Comparison of ENCODE assay signal across 16 cellular contexts in genomic region chr3:52724511-52724910, GRCh38. TPM values are rescaled to one million over a fixed set of nuclear protein-coding genes. Genes with fewer than 3 reads are reported as not detected.
DNase-seq lines count a peak whose midpoint lies in the region; ATAC-seq, FAIRE-seq and TF ChIP-seq lines count a peak whose summit lies in the region.
"Had no signal": no experiment of that assay in that cellular context is flagged by ENCODE, and none has a peak within 500 bp of the region (broad histone marks: within the 10 kb centered on the region; RNA-seq: fewer than 3 reads in every experiment).

No MANE protein-coding gene starts in this region.

- no peaks in the 10 kb centered on the region for H4K20me1 ChIP-seq in BLaER1 treated with 17β-estradiol and CSF1 and Interleukin-3, amounts not matched to agents 10 nM and 100 nM
- no peaks in the 10 kb centered on the region for H4K20me1 ChIP-seq in HepG2 (ENCODE audit: insufficient read depth, low read length)
- H4K20me1 ChIP-seq: BLaER1 had no signal

- no peak for TF ChIP-seq RAD21 in HepG2 (CRISPR knock-in tag; IDR thresholded peaks at IDR 0.05)

- H3K36me3 ChIP-seq in BLaER1 treated with 17β-estradiol and CSF1 and Interleukin-3, amounts not matched to agents 10 nM and 100 nM: peaks cover 25 to 67% (median 40%) of the 10 kb centered on the region in 11 experiments
- H3K36me3 ChIP-seq in HepG2 (replicated peaks in 1 of 2; ENCODE audit: control insufficient read depth in 1 of 2, insufficient read depth in 2 of 2, low read length in 2 of 2): peaks cover 0 to 2% of the 10 kb centered on the region in 2 experiments; a peak in 1 of 5 replicates
- H3K36me3 ChIP-seq in psoas muscle (ENCODE audit: insufficient read depth in 1 of 2, low read depth in 1 of 2): peaks cover 0 to 5% of the 10 kb centered on the region in 2 donors

- no peak for FAIRE-seq in HepG2 (lab: Jason Lieb, UNC)
- FAIRE-seq: GM18507, H54, K562 had no signal

- TF ChIP-seq CTCF in HepG2 (CRISPR knock-in tag; IDR thresholded peaks at IDR 0.05) (no peak), psoas muscle (IDR thresholded peaks at IDR 0.05) (no peak)

- ATAC-seq in HepG2 (peak; percentile 54; the same call in 1 of the 3 replicates), HG03159 (IDR thresholded peaks at IDR 0.05; ENCODE audit: unreplicated experiment) (no peak), psoas muscle (no peak)
- ATAC-seq: HCT116, K562 had no signal

- DNase-seq in amniotic epithelial cell (ENCODE audit: low read depth) (peak; percentile 15), HepG2 (ENCODE audit: low spot score) (peak; percentile 62), NCI-H524 (lab: John Stamatoyannopoulos, UW) (no peak), psoas muscle (no peak)
- DNase-seq: 8988T; AML-193; CD4-positive, CD25-positive, alpha-beta regulatory T cell; DMS53; GM23248 had no signal

- H3K27me3 ChIP-seq in BLaER1 treated with 17β-estradiol and CSF1 and Interleukin-3, amounts not matched to agents 10 nM and 100 nM: no peaks in the 10 kb centered on the region
- H3K27me3 ChIP-seq in HepG2 (ENCODE audit: control insufficient read depth in 1 of 2, insufficient read depth in 2 of 2, low read length in 2 of 2) (no peaks in the 10 kb centered on the region), psoas muscle (ENCODE audit: insufficient read depth in 3 of 3, low read length in 2 of 3) (no peaks in the 10 kb centered on the region)
- H3K27me3 ChIP-seq: BLaER1 had no signal

- in situ Hi-C loops in HepG2 (cut with HindIII; ENCODE audit: extremely low pct_ligation_motif_present, low pct_unique_long_range_greater_than_20kb): no loop called here

- no peak overlapping the region for H2AFZ ChIP-seq in HepG2 (ENCODE audit: low read length)
- H2AFZ ChIP-seq: GM23248 had no signal

- CTCF ChIA-PET in HepG2 (lab: Yijun Ruan, JAX; ENCODE audit: low intra/inter-chr PET ratio, low total read pairs): no interaction called here

- H3K9ac ChIP-seq in BLaER1 treated with 17β-estradiol and CSF1 and Interleukin-3, amounts not matched to agents 10 nM and 100 nM: no peak overlapping the region
- H3K9ac ChIP-seq in HepG2 (ENCODE audit: insufficient read depth, low read depth, low read length): no peak overlapping the region
- H3K9ac ChIP-seq: BLaER1, GM23248 had no signal

- TF ChIP-seq POLR2A in HepG2 (IDR thresholded peaks at IDR 0.05; ENCODE audit: insufficient read depth in 1 of 2, low read depth in 2 of 2, low read length in 2 of 2): no peak

- no peak for TF ChIP-seq EP300 in HepG2 (IDR thresholded peaks at IDR 0.05; ENCODE audit: low read depth in 2 of 2, low read length in 2 of 2)
- TF ChIP-seq EP300 in HepG2 (CRISPR knock-in tag; IDR thresholded peaks at IDR 0.05; ENCODE audit: borderline replicate concordance): no peak

- H3K9me3 ChIP-seq in BLaER1 treated with 17β-estradiol and CSF1 and Interleukin-3, amounts not matched to agents 10 nM and 100 nM (replicated peaks in 1 of 11): peaks cover 48 to 68% (median 62%) of the 10 kb centered on the region in 11 experiments
- H3K9me3 ChIP-seq in HepG2 (ENCODE audit: low read length) (peaks cover 4% of the 10 kb centered on the region; the same call in 1 of the 2 replicates), psoas muscle (no peaks in the 10 kb centered on the region)

- intact Hi-C loops in HepG2 (cut with micrococcal nuclease; ENCODE audit: unreplicated experiment): no loop called here
- intact Hi-C loops in psoas muscle (cut with DNase I): no loop called here

- 0 out of 22 replicates have a peak overlapping the region, but pooled peaks of 1 of the 11 experiments have one; percentile 90 for H3K4me2 ChIP-seq in BLaER1 treated with 17β-estradiol and CSF1 and Interleukin-3, amounts not matched to agents 10 nM and 100 nM
- H3K4me2 ChIP-seq in HepG2 (ENCODE audit: low read depth, low read length): peak overlapping the region; percentile 14; the same call in 1 of the 2 replicates
- H3K4me2 ChIP-seq: BLaER1 had no signal

- peaks cover 37 to 51% (median 44%) of the 10 kb centered on the region in 10 experiments for H3K4me1 ChIP-seq in BLaER1 treated with 17β-estradiol and CSF1 and Interleukin-3, amounts not matched to agents 10 nM and 100 nM
- H3K4me1 ChIP-seq in HepG2 (ENCODE audit: insufficient read depth, low read length) (peaks cover 20% of the 10 kb centered on the region), psoas muscle (no peaks in the 10 kb centered on the region)

- POLR2A ChIA-PET in HepG2 (lab: Yijun Ruan, JAX): interaction anchor here (1.8 kb wide), 1 partner anchor 20 kb away, joined by 4 read pairs; no protein-coding TSS in a partner anchor

- no peaks in the 10 kb centered on the region for H3K79me2 ChIP-seq in HepG2 (ENCODE audit: insufficient read depth, low read length)

- 51% methylated on average over 1 of the region's 1 CpG for WGBS in HepG2 (ENCODE audit: low lambda C conversion rate)
- whole genome bisulfite sequencing in psoas muscle, 3 donors: 97 to 100% (median 100%) methylated on average over 1 of the region's 1 CpG

- no TSS peak for BruUV-seq in HepG2 (replicated peaks; lab: Mats Ljungman, UMichigan)

- peak overlapping the region in 9 of 11 experiments; percentile 86 to 98 (median 97); a peak in 14 of 22 replicates for H3K27ac ChIP-seq in BLaER1 treated with 17β-estradiol and CSF1 and Interleukin-3, amounts not matched to agents 10 nM and 100 nM
- peak overlapping the region; percentile 20 for H3K27ac ChIP-seq in HepG2 (ENCODE audit: extremely low read length, insufficient read depth, low read length)
- H3K27ac ChIP-seq in psoas muscle: no peak overlapping the region
- H3K27ac ChIP-seq: GM23248 had no signal

- no peak overlapping the region for H3K4me3 ChIP-seq in BLaER1 treated with 17β-estradiol and CSF1 and Interleukin-3, amounts not matched to agents 10 nM and 100 nM
- H3K4me3 ChIP-seq in HepG2 (replicated peaks in 1 of 3; ENCODE audit: insufficient read depth in 1 of 3, low read depth in 2 of 3, low read length in 3 of 3) (no peak overlapping the region), psoas muscle (no peak overlapping the region)
- H3K4me3 ChIP-seq: BLaER1, GM23248, K562 had no signal

RNA-seq across cellular contexts. Expression of gene SPCS1, which starts 18.6 kb away (rescaled TPM):
- total RNA-seq in HepG2 (2016; rRNA removed; fragmentation: Illumina TruSeq; extraction: Trizol): 100 and 120 TPM in 2 replicates
- total RNA-seq in HepG2 (2016; cell fraction: cytosol; rRNA removed; fragmentation: Illumina TruSeq; extraction: Trizol; ENCODE audit: low read depth): 40.5 and 45.6 TPM in 2 replicates
- total RNA-seq in HepG2 (2016; cell fraction: insoluble cytoplasmic fraction; rRNA removed; fragmentation: Illumina TruSeq; extraction: Trizol): 101 and 120 TPM in 2 replicates
- total RNA-seq in HepG2 (2016; cell fraction: membrane; rRNA removed; fragmentation: Illumina TruSeq; extraction: Trizol): 58.3 and 62.1 TPM in 2 replicates
- total RNA-seq in HepG2 (2016; cell fraction: nucleus; rRNA removed; fragmentation: Illumina TruSeq; extraction: Trizol): 98.8 and 103 TPM in 2 replicates
- polyA plus RNA-seq in HepG2 (2011; rRNA removed): 61.8 and 84.6 TPM in 2 replicates
- 92.3 and 116 TPM in 2 replicates for polyA plus RNA-seq in HepG2 (2011; cell fraction: cytosol; rRNA removed)
- polyA plus RNA-seq in HepG2 (2011; cell fraction: nucleus; rRNA removed): 20.3 and 25.6 TPM in 2 replicates
- polyA plus RNA-seq in HepG2 (2012): 100 and 134 TPM in 2 replicates
- polyA plus RNA-seq in HepG2 (2016; cell fraction: cytosol; fragmentation: Illumina TruSeq; extraction: Trizol; ENCODE audit: low read depth): 78.3 and 89.5 TPM in 2 replicates
- polyA plus RNA-seq in HepG2 (2016; cell fraction: insoluble cytoplasmic fraction; fragmentation: Illumina TruSeq; extraction: Trizol; ENCODE audit: low read depth): 176 and 187 TPM in 2 replicates
- 91.4 and 105 TPM in 2 replicates for polyA plus RNA-seq in HepG2 (2016; cell fraction: membrane; fragmentation: Illumina TruSeq; extraction: Trizol; ENCODE audit: low read depth)
- 241 and 261 TPM in 2 replicates for polyA plus RNA-seq in HepG2 (2016; cell fraction: nucleus; fragmentation: Illumina TruSeq; extraction: Trizol; ENCODE audit: insufficient read depth, low read depth)
- 76.0 and 91.3 TPM in 2 replicates for polyA minus RNA-seq in HepG2 (2011; rRNA and poly(A)+ RNA removed; ENCODE audit: low replicate concordance)
- 48.9 and 80.5 TPM in 2 replicates for polyA minus RNA-seq in HepG2 (2011; cell fraction: cytosol; rRNA and poly(A)+ RNA removed)
- 23.1 and 23.6 TPM in 2 replicates for polyA minus RNA-seq in HepG2 (2011; cell fraction: nucleus; rRNA and poly(A)+ RNA removed)
- total RNA-seq in psoas muscle: 10 to 100 TPM; 55.7 to 85.6 (median 75.3) TPM
- 100 to 1,000 TPM; 108 to 133 (median 116) TPM for polyA plus RNA-seq in psoas muscle

RNA-seq across cellular contexts. Expression of gene GLT8D1, which starts 18.9 kb away (rescaled TPM):
- total RNA-seq in HepG2 (2016; rRNA removed; fragmentation: Illumina TruSeq; extraction: Trizol) (65.1 and 110 TPM in 2 replicates), psoas muscle (10 to 100 TPM; 12.0 to 20.5 (median 19.8) TPM)
- total RNA-seq in HepG2 (2016; cell fraction: cytosol; rRNA removed; fragmentation: Illumina TruSeq; extraction: Trizol; ENCODE audit: low read depth): 26.1 and 37.4 TPM in 2 replicates
- 57.9 and 103 TPM in 2 replicates for total RNA-seq in HepG2 (2016; cell fraction: insoluble cytoplasmic fraction; rRNA removed; fragmentation: Illumina TruSeq; extraction: Trizol)
- total RNA-seq in HepG2 (2016; cell fraction: membrane; rRNA removed; fragmentation: Illumina TruSeq; extraction: Trizol): 58.5 and 71.5 TPM in 2 replicates
- 95.9 and 108 TPM in 2 replicates for total RNA-seq in HepG2 (2016; cell fraction: nucleus; rRNA removed; fragmentation: Illumina TruSeq; extraction: Trizol)
- polyA plus RNA-seq in HepG2 (2011; rRNA removed) (109 and 121 TPM in 2 replicates), psoas muscle (10 to 100 TPM; 16.6 to 40.1 (median 22.2) TPM)
- 73.3 and 91.3 TPM in 2 replicates for polyA plus RNA-seq in HepG2 (2011; cell fraction: cytosol; rRNA removed)
- polyA plus RNA-seq in HepG2 (2011; cell fraction: nucleus; rRNA removed): 70.1 and 84.3 TPM in 2 replicates
- polyA plus RNA-seq in HepG2 (2012): 73.6 and 98.8 TPM in 2 replicates
- polyA plus RNA-seq in HepG2 (2016; cell fraction: cytosol; fragmentation: Illumina TruSeq; extraction: Trizol; ENCODE audit: low read depth): 24.2 and 36.5 TPM in 2 replicates
- polyA plus RNA-seq in HepG2 (2016; cell fraction: insoluble cytoplasmic fraction; fragmentation: Illumina TruSeq; extraction: Trizol; ENCODE audit: low read depth): 69.1 and 71.8 TPM in 2 replicates
- 43.6 and 60.3 TPM in 2 replicates for polyA plus RNA-seq in HepG2 (2016; cell fraction: membrane; fragmentation: Illumina TruSeq; extraction: Trizol; ENCODE audit: low read depth)
- 167 and 178 TPM in 2 replicates for polyA plus RNA-seq in HepG2 (2016; cell fraction: nucleus; fragmentation: Illumina TruSeq; extraction: Trizol; ENCODE audit: insufficient read depth, low read depth)
- 39.4 and 50.8 TPM in 2 replicates for polyA minus RNA-seq in HepG2 (2011; rRNA and poly(A)+ RNA removed; ENCODE audit: low replicate concordance)
- polyA minus RNA-seq in HepG2 (2011; cell fraction: cytosol; rRNA and poly(A)+ RNA removed): 36.1 and 37.9 TPM in 2 replicates
- polyA minus RNA-seq in HepG2 (2011; cell fraction: nucleus; rRNA and poly(A)+ RNA removed): 33.9 and 50.1 TPM in 2 replicates

RNA-seq across cellular contexts. Expression of gene GNL3, which starts 38.7 kb away (rescaled TPM):
- total RNA-seq in HepG2 (2016; rRNA removed; fragmentation: Illumina TruSeq; extraction: Trizol) (257 and 281 TPM in 2 replicates), psoas muscle (100 to 1,000 TPM in 1 of 4 donors, 10 to 100 TPM in 3; 47.3 to 109 (median 67.9) TPM)
- 60.4 and 64.3 TPM in 2 replicates for total RNA-seq in HepG2 (2016; cell fraction: cytosol; rRNA removed; fragmentation: Illumina TruSeq; extraction: Trizol; ENCODE audit: low read depth)
- total RNA-seq in HepG2 (2016; cell fraction: insoluble cytoplasmic fraction; rRNA removed; fragmentation: Illumina TruSeq; extraction: Trizol): 257 and 284 TPM in 2 replicates
- 76.1 and 91.0 TPM in 2 replicates for total RNA-seq in HepG2 (2016; cell fraction: membrane; rRNA removed; fragmentation: Illumina TruSeq; extraction: Trizol)
- total RNA-seq in HepG2 (2016; cell fraction: nucleus; rRNA removed; fragmentation: Illumina TruSeq; extraction: Trizol): 252 and 273 TPM in 2 replicates
- polyA plus RNA-seq in HepG2 (2011; rRNA removed) (91.7 and 129 TPM in 2 replicates), psoas muscle (100 to 1,000 TPM in 2 of 3 donors, 10 to 100 TPM in 1; 80.6 to 145 (median 135) TPM)
- polyA plus RNA-seq in HepG2 (2011; cell fraction: cytosol; rRNA removed): 37.1 and 48.9 TPM in 2 replicates
- polyA plus RNA-seq in HepG2 (2011; cell fraction: nucleus; rRNA removed): 185 and 204 TPM in 2 replicates
- polyA plus RNA-seq in HepG2 (2012): 118 and 153 TPM in 2 replicates
- 27.6 and 27.7 TPM in 2 replicates for polyA plus RNA-seq in HepG2 (2016; cell fraction: cytosol; fragmentation: Illumina TruSeq; extraction: Trizol; ENCODE audit: low read depth)
- polyA plus RNA-seq in HepG2 (2016; cell fraction: insoluble cytoplasmic fraction; fragmentation: Illumina TruSeq; extraction: Trizol; ENCODE audit: low read depth): 214 and 224 TPM in 2 replicates
- 41.7 and 44.4 TPM in 2 replicates for polyA plus RNA-seq in HepG2 (2016; cell fraction: membrane; fragmentation: Illumina TruSeq; extraction: Trizol; ENCODE audit: low read depth)
- polyA plus RNA-seq in HepG2 (2016; cell fraction: nucleus; fragmentation: Illumina TruSeq; extraction: Trizol; ENCODE audit: insufficient read depth, low read depth): 336 and 359 TPM in 2 replicates
- polyA minus RNA-seq in HepG2 (2011; rRNA and poly(A)+ RNA removed; ENCODE audit: low replicate concordance): 38.6 and 73.5 TPM in 2 replicates
- polyA minus RNA-seq in HepG2 (2011; cell fraction: cytosol; rRNA and poly(A)+ RNA removed): 34.7 and 37.7 TPM in 2 replicates
- polyA minus RNA-seq in HepG2 (2011; cell fraction: nucleus; rRNA and poly(A)+ RNA removed): 291 and 322 TPM in 2 replicates

RNA-seq across cellular contexts. Expression of gene PBRM1, which starts 38.8 kb away (rescaled TPM):
- total RNA-seq in HepG2 (2016; rRNA removed; fragmentation: Illumina TruSeq; extraction: Trizol): 33.2 and 47.0 TPM in 2 replicates
- 5.1 and 8.0 TPM in 2 replicates for total RNA-seq in HepG2 (2016; cell fraction: cytosol; rRNA removed; fragmentation: Illumina TruSeq; extraction: Trizol; ENCODE audit: low read depth)
- 33.8 and 40.2 TPM in 2 replicates for total RNA-seq in HepG2 (2016; cell fraction: insoluble cytoplasmic fraction; rRNA removed; fragmentation: Illumina TruSeq; extraction: Trizol)
- total RNA-seq in HepG2 (2016; cell fraction: membrane; rRNA removed; fragmentation: Illumina TruSeq; extraction: Trizol): 13.4 and 13.8 TPM in 2 replicates
- 49.5 and 50.7 TPM in 2 replicates for total RNA-seq in HepG2 (2016; cell fraction: nucleus; rRNA removed; fragmentation: Illumina TruSeq; extraction: Trizol)
- 9.6 and 10.9 TPM in 2 replicates for polyA plus RNA-seq in HepG2 (2011; rRNA removed)
- polyA plus RNA-seq in HepG2 (2011; cell fraction: cytosol; rRNA removed): 6.0 and 7.9 TPM in 2 replicates
- 15.1 and 15.8 TPM in 2 replicates for polyA plus RNA-seq in HepG2 (2011; cell fraction: nucleus; rRNA removed)
- polyA plus RNA-seq in HepG2 (2012): 10.4 and 11.8 TPM in 2 replicates
- 0.65 and 1.2 TPM in 2 replicates for polyA plus RNA-seq in HepG2 (2016; cell fraction: cytosol; fragmentation: Illumina TruSeq; extraction: Trizol; ENCODE audit: low read depth)
- polyA plus RNA-seq in HepG2 (2016; cell fraction: insoluble cytoplasmic fraction; fragmentation: Illumina TruSeq; extraction: Trizol; ENCODE audit: low read depth): 19.3 and 20.8 TPM in 2 replicates
- polyA plus RNA-seq in HepG2 (2016; cell fraction: membrane; fragmentation: Illumina TruSeq; extraction: Trizol; ENCODE audit: low read depth): 1.9 and 2.1 TPM in 2 replicates
- 22.8 and 26.1 TPM in 2 replicates for polyA plus RNA-seq in HepG2 (2016; cell fraction: nucleus; fragmentation: Illumina TruSeq; extraction: Trizol; ENCODE audit: insufficient read depth, low read depth)
- polyA minus RNA-seq in HepG2 (2011; rRNA and poly(A)+ RNA removed; ENCODE audit: low replicate concordance): 25.3 and 61.3 TPM in 2 replicates
- 22.6 and 23.7 TPM in 2 replicates for polyA minus RNA-seq in HepG2 (2011; cell fraction: cytosol; rRNA and poly(A)+ RNA removed)
- polyA minus RNA-seq in HepG2 (2011; cell fraction: nucleus; rRNA and poly(A)+ RNA removed): 57.8 and 69.2 TPM in 2 replicates
- 10 to 100 TPM; 38.0 to 46.7 (median 39.9) TPM for total RNA-seq in psoas muscle
- polyA plus RNA-seq in psoas muscle: 10 to 100 TPM in 2 of 3 donors, 1 to 10 TPM in 1; 7.5 to 21.9 (median 12.1) TPM

RNA-seq across cellular contexts. Expression of gene NEK4, which starts 46.2 kb away (rescaled TPM):
- total RNA-seq in HepG2 (2016; rRNA removed; fragmentation: Illumina TruSeq; extraction: Trizol) (38.0 and 38.5 TPM in 2 replicates), psoas muscle (10 to 100 TPM; 13.8 to 22.1 (median 17.4) TPM)
- total RNA-seq in HepG2 (2016; cell fraction: cytosol; rRNA removed; fragmentation: Illumina TruSeq; extraction: Trizol; ENCODE audit: low read depth): 18.0 and 19.7 TPM in 2 replicates
- total RNA-seq in HepG2 (2016; cell fraction: insoluble cytoplasmic fraction; rRNA removed; fragmentation: Illumina TruSeq; extraction: Trizol): 34.9 and 36.4 TPM in 2 replicates
- 51.1 and 53.4 TPM in 2 replicates for total RNA-seq in HepG2 (2016; cell fraction: membrane; rRNA removed; fragmentation: Illumina TruSeq; extraction: Trizol)
- total RNA-seq in HepG2 (2016; cell fraction: nucleus; rRNA removed; fragmentation: Illumina TruSeq; extraction: Trizol): 26.1 and 33.6 TPM in 2 replicates
- polyA plus RNA-seq in HepG2 (2011; rRNA removed) (16.5 and 16.7 TPM in 2 replicates), psoas muscle (10 to 100 TPM in 1 of 3 donors, 1 to 10 TPM in 2; 4.7 to 22.2 (median 5.2) TPM)
- polyA plus RNA-seq in HepG2 (2011; cell fraction: cytosol; rRNA removed): 8.4 and 11.3 TPM in 2 replicates
- 13.6 and 17.2 TPM in 2 replicates for polyA plus RNA-seq in HepG2 (2011; cell fraction: nucleus; rRNA removed)
- 13.3 and 14.9 TPM in 2 replicates for polyA plus RNA-seq in HepG2 (2012)
- polyA plus RNA-seq in HepG2 (2016; cell fraction: cytosol; fragmentation: Illumina TruSeq; extraction: Trizol; ENCODE audit: low read depth): 8.7 and 9.1 TPM in 2 replicates
- polyA plus RNA-seq in HepG2 (2016; cell fraction: insoluble cytoplasmic fraction; fragmentation: Illumina TruSeq; extraction: Trizol; ENCODE audit: low read depth): 27.2 and 31.1 TPM in 2 replicates
- polyA plus RNA-seq in HepG2 (2016; cell fraction: membrane; fragmentation: Illumina TruSeq; extraction: Trizol; ENCODE audit: low read depth): 22.7 and 22.9 TPM in 2 replicates
- 31.4 and 31.8 TPM in 2 replicates for polyA plus RNA-seq in HepG2 (2016; cell fraction: nucleus; fragmentation: Illumina TruSeq; extraction: Trizol; ENCODE audit: insufficient read depth, low read depth)
- 8.2 and 15.1 TPM in 2 replicates for polyA minus RNA-seq in HepG2 (2011; rRNA and poly(A)+ RNA removed; ENCODE audit: low replicate concordance)
- 12.0 and 14.8 TPM in 2 replicates for polyA minus RNA-seq in HepG2 (2011; cell fraction: cytosol; rRNA and poly(A)+ RNA removed)
- 31.7 and 49.4 TPM in 2 replicates for polyA minus RNA-seq in HepG2 (2011; cell fraction: nucleus; rRNA and poly(A)+ RNA removed)

Comparison
In these comparisons a context has a peak if more than half of its experiments do, and no peak if none do; other contexts are left out.
1. DNase-seq: peak in amniotic epithelial cell (single experiment) and HepG2 (single experiment); none in NCI-H524 (0 of 2) and psoas muscle (0 of 2).